In the genomic region with DNA sequence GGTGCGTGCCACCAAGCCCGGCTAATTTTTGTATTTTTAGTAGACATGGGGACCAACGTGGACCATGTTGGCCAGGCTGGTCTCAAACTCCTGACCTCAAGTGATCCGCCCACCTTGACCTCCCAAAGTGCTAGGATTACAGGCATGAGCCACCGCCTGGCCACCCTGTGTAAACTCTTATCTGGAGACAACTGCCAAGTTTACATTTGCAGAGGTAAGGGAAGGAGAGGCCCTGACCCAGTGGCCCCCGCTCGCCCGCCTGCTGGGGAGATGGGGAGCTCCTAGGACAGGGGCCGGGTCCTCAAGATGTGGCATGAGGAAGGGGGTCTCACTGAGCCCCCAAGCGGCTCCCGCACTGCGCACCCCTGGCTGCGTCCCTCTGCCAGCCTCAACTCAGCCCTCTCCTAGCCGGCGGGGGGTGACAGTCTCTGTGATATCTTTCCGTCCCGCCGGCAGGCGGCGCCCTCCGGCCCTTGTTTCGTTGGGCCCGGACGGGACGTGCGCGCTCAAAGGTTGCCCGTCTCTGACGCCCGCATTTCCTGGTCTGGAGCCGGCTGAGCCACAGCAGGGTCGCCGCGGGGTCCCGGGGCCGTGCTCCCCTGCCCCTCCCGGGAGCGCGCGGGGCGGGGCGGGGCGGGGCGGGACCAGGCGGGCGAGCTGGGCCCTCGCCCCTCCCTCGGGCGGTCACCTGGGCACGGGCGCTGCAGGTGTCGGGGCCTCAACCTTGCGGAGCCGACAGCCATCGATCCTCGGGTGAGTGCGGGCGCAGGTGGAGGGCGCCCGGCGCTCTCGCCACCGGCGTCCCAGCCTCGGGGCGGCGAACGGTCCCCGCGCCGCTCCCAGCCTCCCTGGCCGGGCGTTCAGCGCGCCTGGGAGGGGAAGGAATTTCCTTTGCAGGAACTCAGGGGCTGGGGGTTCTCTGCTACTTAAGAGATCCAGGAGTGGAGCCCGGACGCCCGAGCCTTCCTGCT, we compare ENCODE assay signal across 1 cellular context.
A peak's percentile ranks its signal among the peaks of the same experiment; 100 is the strongest.
TF ChIP-seq lines count a peak whose summit lies in the region.

GPR160 (plus strand) TSS at position 533 of the 971 bp plus-strand sequence. CDS start 45,978 bp downstream, outside the sequence.

TF ChIP-seq in HepG2, 621 proteins besides CTCF, POLR2A, EP300 and RAD21 (continued from another document and continues in another):
- TF ChIP-seq, protein P1, sequence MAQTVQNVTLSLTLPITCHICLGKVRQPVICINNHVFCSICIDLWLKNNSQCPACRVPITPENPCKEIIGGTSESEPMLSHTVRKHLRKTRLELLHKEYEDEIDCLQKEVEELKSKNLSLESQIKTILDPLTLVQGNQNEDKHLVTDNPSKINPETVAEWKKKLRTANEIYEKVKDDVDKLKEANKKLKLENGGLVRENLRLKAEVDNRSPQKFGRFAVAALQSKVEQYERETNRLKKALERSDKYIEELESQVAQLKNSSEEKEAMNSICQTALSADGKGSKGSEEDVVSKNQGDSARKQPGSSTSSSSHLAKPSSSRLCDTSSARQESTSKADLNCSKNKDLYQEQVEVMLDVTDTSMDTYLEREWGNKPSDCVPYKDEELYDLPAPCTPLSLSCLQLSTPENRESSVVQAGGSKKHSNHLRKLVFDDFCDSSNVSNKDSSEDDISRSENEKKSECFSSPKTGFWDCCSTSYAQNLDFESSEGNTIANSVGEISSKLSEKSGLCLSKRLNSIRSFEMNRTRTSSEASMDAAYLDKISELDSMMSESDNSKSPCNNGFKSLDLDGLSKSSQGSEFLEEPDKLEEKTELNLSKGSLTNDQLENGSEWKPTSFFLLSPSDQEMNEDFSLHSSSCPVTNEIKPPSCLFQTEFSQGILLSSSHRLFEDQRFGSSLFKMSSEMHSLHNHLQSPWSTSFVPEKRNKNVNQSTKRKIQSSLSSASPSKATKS (CRISPR knock-in tag; IDR thresholded peaks at IDR 0.05) = 0 out of 2 replicates have a peak, but pooled peaks have one; percentile 38
- TF ChIP-seq DMAP1 (CRISPR knock-in tag; IDR thresholded peaks at IDR 0.05) (peak; percentile 59), ZNF180 (CRISPR knock-in tag; IDR thresholded peaks at IDR 0.05; ENCODE audit: borderline replicate concordance, low read depth) (no peak), FOXJ3 (CRISPR knock-in tag; IDR thresholded peaks at IDR 0.05; ENCODE audit: borderline replicate concordance) (no peak; the same call in 1 of the 2 replicates), ZNF567 (CRISPR knock-in tag; IDR thresholded peaks at IDR 0.05; ENCODE audit: borderline replicate concordance) (peak; percentile 70; the same call in 1 of the 2 replicates), ZNF781 (CRISPR knock-in tag; IDR thresholded peaks at IDR 0.05; ENCODE audit: borderline replicate concordance, not compliant biosample characterization) (peak; percentile 25), THAP11 (CRISPR knock-in tag; IDR thresholded peaks at IDR 0.05) (peak; percentile 52; the same call in 1 of the 2 replicates), HNF1B (CRISPR knock-in tag; IDR thresholded peaks at IDR 0.05) (peak; percentile 51), REST (IDR thresholded peaks at IDR 0.05; ENCODE audit: borderline replicate concordance in 1 of 2, low read depth in 1 of 2, low read length in 2 of 2) (no peak), ZNF33B (CRISPR knock-in tag; IDR thresholded peaks at IDR 0.05) (0 out of 2 replicates have a peak, but pooled peaks have one; percentile 30), ZNF230 (CRISPR knock-in tag; IDR thresholded peaks at IDR 0.05) (0 out of 2 replicates have a peak, but pooled peaks have one; percentile 29), ZNF563 (CRISPR knock-in tag; IDR thresholded peaks at IDR 0.05) (peak; percentile 70), GATAD1 (CRISPR knock-in tag; IDR thresholded peaks at IDR 0.05) (0 out of 2 replicates have a peak, but pooled peaks have one; percentile 34), RORA (CRISPR knock-in tag; IDR thresholded peaks at IDR 0.05) (no peak), ZZZ3 (CRISPR knock-in tag; IDR thresholded peaks at IDR 0.05; ENCODE audit: borderline replicate concordance) (no peak), BORCS8-MEF2B (CRISPR knock-in tag; IDR thresholded peaks at IDR 0.05) (no peak; the same call in none of the 2 replicates), PAF1 (CRISPR knock-in tag; IDR thresholded peaks at IDR 0.05) (no peak), TOPORS (CRISPR knock-in tag; IDR thresholded peaks at IDR 0.05) (peak; percentile 48; the same call in 1 of the 2 replicates), FIP1L1 (IDR thresholded peaks at IDR 0.05; ENCODE audit: borderline replicate concordance, insufficient read depth, low read depth, low read length) (no peak), THRA (CRISPR knock-in tag; IDR thresholded peaks at IDR 0.05; ENCODE audit: borderline replicate concordance) (peak; percentile 71; the same call in 1 of the 2 replicates), ZNF33A (CRISPR knock-in tag; IDR thresholded peaks at IDR 0.05; ENCODE audit: borderline replicate concordance) (no peak), JUND (CRISPR knock-in tag; IDR thresholded peaks at IDR 0.05) (peak; percentile 30; the same call in 1 of the 2 replicates), XRCC5 (optimal IDR thresholded peaks at IDR 0.05; ENCODE audit: low read length) (peak; percentile 65), KLF16 (CRISPR knock-in tag; IDR thresholded peaks at IDR 0.05) (no peak)
- TF ChIP-seq, protein P2, sequence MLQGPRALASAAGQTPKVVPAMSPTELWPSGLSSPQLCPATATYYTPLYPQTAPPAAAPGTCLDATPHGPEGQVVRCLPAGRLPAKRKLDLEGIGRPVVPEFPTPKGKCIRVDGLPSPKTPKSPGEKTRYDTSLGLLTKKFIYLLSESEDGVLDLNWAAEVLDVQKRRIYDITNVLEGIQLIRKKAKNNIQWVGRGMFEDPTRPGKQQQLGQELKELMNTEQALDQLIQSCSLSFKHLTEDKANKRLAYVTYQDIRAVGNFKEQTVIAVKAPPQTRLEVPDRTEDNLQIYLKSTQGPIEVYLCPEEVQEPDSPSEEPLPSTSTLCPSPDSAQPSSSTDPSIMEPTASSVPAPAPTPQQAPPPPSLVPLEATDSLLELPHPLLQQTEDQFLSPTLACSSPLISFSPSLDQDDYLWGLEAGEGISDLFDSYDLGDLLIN (CRISPR knock-in tag; IDR thresholded peaks at IDR 0.05; ENCODE audit: borderline replicate concordance) = no peak
- TF ChIP-seq, protein P3, sequence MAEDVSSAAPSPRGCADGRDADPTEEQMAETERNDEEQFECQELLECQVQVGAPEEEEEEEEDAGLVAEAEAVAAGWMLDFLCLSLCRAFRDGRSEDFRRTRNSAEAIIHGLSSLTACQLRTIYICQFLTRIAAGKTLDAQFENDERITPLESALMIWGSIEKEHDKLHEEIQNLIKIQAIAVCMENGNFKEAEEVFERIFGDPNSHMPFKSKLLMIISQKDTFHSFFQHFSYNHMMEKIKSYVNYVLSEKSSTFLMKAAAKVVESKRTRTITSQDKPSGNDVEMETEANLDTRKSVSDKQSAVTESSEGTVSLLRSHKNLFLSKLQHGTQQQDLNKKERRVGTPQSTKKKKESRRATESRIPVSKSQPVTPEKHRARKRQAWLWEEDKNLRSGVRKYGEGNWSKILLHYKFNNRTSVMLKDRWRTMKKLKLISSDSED (CRISPR knock-in tag; IDR thresholded peaks at IDR 0.05) = no peak
- TF ChIP-seq, protein P4, sequence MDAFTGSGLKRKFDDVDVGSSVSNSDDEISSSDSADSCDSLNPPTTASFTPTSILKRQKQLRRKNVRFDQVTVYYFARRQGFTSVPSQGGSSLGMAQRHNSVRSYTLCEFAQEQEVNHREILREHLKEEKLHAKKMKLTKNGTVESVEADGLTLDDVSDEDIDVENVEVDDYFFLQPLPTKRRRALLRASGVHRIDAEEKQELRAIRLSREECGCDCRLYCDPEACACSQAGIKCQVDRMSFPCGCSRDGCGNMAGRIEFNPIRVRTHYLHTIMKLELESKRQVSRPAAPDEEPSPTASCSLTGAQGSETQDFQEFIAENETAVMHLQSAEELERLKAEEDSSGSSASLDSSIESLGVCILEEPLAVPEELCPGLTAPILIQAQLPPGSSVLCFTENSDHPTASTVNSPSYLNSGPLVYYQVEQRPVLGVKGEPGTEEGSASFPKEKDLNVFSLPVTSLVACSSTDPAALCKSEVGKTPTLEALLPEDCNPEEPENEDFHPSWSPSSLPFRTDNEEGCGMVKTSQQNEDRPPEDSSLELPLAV (CRISPR knock-in tag; conservative IDR thresholded peaks at IDR 0.05; ENCODE audit: low read depth) = no peak
- TF ChIP-seq, protein P5, sequence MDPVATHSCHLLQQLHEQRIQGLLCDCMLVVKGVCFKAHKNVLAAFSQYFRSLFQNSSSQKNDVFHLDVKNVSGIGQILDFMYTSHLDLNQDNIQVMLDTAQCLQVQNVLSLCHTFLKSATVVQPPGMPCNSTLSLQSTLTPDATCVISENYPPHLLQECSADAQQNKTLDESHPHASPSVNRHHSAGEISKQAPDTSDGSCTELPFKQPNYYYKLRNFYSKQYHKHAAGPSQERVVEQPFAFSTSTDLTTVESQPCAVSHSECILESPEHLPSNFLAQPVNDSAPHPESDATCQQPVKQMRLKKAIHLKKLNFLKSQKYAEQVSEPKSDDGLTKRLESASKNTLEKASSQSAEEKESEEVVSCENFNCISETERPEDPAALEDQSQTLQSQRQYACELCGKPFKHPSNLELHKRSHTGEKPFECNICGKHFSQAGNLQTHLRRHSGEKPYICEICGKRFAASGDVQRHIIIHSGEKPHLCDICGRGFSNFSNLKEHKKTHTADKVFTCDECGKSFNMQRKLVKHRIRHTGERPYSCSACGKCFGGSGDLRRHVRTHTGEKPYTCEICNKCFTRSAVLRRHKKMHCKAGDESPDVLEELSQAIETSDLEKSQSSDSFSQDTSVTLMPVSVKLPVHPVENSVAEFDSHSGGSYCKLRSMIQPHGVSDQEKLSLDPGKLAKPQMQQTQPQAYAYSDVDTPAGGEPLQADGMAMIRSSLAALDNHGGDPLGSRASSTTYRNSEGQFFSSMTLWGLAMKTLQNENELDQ (CRISPR knock-in tag; IDR thresholded peaks at IDR 0.05; ENCODE audit: borderline replicate concordance) = 0 out of 2 replicates have a peak, but pooled peaks have one; percentile 40
